Comparison of ENCODE assay signal across 7 cellular contexts in genomic region chr18:48207733-48208132, GRCh38.
"Had no signal": no experiment of that assay in that cellular context is flagged by ENCODE, and none has a peak within 500 bp of the region (broad histone marks: within the 10 kb centered on the region; RNA-seq: fewer than 3 reads in every experiment).

No MANE protein-coding gene starts in this region.

- H3K4me3 Mint-ChIP-seq: HFFc6 had no signal

- H3K9me3 ChIP-seq: HAP-1 had no signal

- DNase-seq: GOT3, H7, HFFc6, IMR-90, KBM-7 had no signal

- H3K9ac ChIP-seq: KMS-11 had no signal

- H3K9me3 Mint-ChIP-seq: HFFc6 had no signal

- H3K4me1 ChIP-seq: HAP-1 had no signal

- H3K4me3 ChIP-seq: HAP-1 had no signal

- H3K4me2 ChIP-seq: KMS-11 had no signal

- H3K27ac ChIP-seq: KMS-11 had no signal

- H3K36me3 ChIP-seq: HAP-1 had no signal

- H3K27ac Mint-ChIP-seq: HFFc6 had no signal
